In genomic region chr17:61000911-61001310, GRCh38 we compare ENCODE assay signal across 11 cellular contexts.
DNase-seq lines count a peak whose midpoint lies in the region; TF ChIP-seq lines count a peak whose summit lies in the region.
"Had no signal": no experiment of that assay in that cellular context is flagged by ENCODE, and none has a peak within 500 bp of the region (broad histone marks: within the 10 kb centered on the region; RNA-seq: fewer than 3 reads in every experiment).

No MANE protein-coding gene starts in this region.

- DNase-seq in NOMO-1 treated with DMSO at 0.1 percent for 48 hours (lab: John Stamatoyannopoulos, UW; ENCODE audit: unreplicated experiment) (peak; percentile 1), NOMO-1 (lab: John Stamatoyannopoulos, UW; ENCODE audit: unreplicated experiment in 2 of 2) (no peak), RKO (ENCODE audit: low spot score) (peak; percentile 74), fibroblast of gingiva (ENCODE audit: low read depth) (peak; percentile 50), stromal cell of bone marrow (ENCODE audit: low read depth) (peak; percentile 52), DMS53 (lab: John Stamatoyannopoulos, UW) (no peak), HuH-7 (ENCODE audit: low spot score) (no peak), uterus (no peak)
- DNase-seq: SHP77 had no signal

- no peaks in the 10 kb centered on the region for H3K4me1 ChIP-seq in uterus
- H3K4me1 ChIP-seq: BLaER1 had no signal

- peak in 1 of 4 experiments; percentile 25 for TF ChIP-seq CTCF in uterus (IDR thresholded peaks at IDR 0.05)

- intact Hi-C loops in uterus (cut with DNase I; ENCODE audit: low total_unique reads): loop anchor here (10.0 kb wide), 1 partner anchor 394 kb away; the partner anchor contains the start of gene TBX2

- TF ChIP-seq POLR2A in uterus (IDR thresholded peaks at IDR 0.05): no peak

- no peaks in the 10 kb centered on the region for H3K27me3 ChIP-seq in uterus
- H3K27me3 ChIP-seq: BLaER1 had no signal

- H3K36me3 ChIP-seq in uterus: no peaks in the 10 kb centered on the region
- H3K36me3 ChIP-seq: BLaER1 had no signal

- no peak overlapping the region for H3K4me3 ChIP-seq in uterus
- H3K4me3 ChIP-seq: BLaER1 had no signal

- no peak overlapping the region for H3K27ac ChIP-seq in uterus
- H3K27ac ChIP-seq: BLaER1, KMS-11 had no signal

- no peaks in the 10 kb centered on the region for H3K9me3 ChIP-seq in uterus
- H3K9me3 ChIP-seq: BLaER1 had no signal

Comparison
In these comparisons a context has a peak if more than half of its experiments do, and no peak if none do; other contexts are left out.
1. DNase-seq: peak in NOMO-1 treated with DMSO at 0.1 percent for 48 hours (single experiment), RKO (single experiment), fibroblast of gingiva (single experiment) and stromal cell of bone marrow (single experiment); none in NOMO-1 (0 of 2), DMS53 (single experiment), HuH-7 (single experiment) and uterus (0 of 2).